In genomic region chr3:150078983-150079739, GRCh38 we compare ENCODE assay signal across 13 cellular contexts.
DNase-seq lines count a peak whose midpoint lies in the region; ATAC-seq and TF ChIP-seq lines count a peak whose summit lies in the region.
"Had no signal": no experiment of that assay in that cellular context is flagged by ENCODE, and none has a peak within 500 bp of the region (broad histone marks: within the 10 kb centered on the region; RNA-seq: fewer than 3 reads in every experiment).

No MANE protein-coding gene starts in this region.

- H3K27ac ChIP-seq in Peyer's patch, result no peak overlapping the region
- H3K27ac ChIP-seq: ovary, tibial nerve had no signal

- H3K36me3 ChIP-seq in Peyer's patch, result no peaks in the 10 kb centered on the region
- H3K36me3 ChIP-seq: ovary, tibial nerve had no signal

- H3K4me3 ChIP-seq in AG10803 (ENCODE audit: low read length) (no peak overlapping the region), Peyer's patch (no peak overlapping the region)
- H3K4me3 ChIP-seq: ovary, tibial nerve had no signal

- no peaks in the 10 kb centered on the region for H3K36me3 Mint-ChIP-seq in chondrocyte (ENCODE audit: low read depth)
- no peaks in the 10 kb centered on the region for H3K36me3 Mint-ChIP-seq in nephron progenitor cell (ENCODE audit: low read depth)

- ATAC-seq in GM18505 (IDR thresholded peaks at IDR 0.05; ENCODE audit: unreplicated experiment), result no peak

- H3K4me3 Mint-ChIP-seq in chondrocyte (ENCODE audit: unreplicated experiment), result no peak overlapping the region
- no peak overlapping the region for H3K4me3 Mint-ChIP-seq in nephron progenitor cell
- H3K4me3 Mint-ChIP-seq: activated CD4-positive, alpha-beta T cell treated with anti-CD3 and anti-CD28 coated beads, Interleukin-2, amount 10 ng/mL, durations not matched to agents 24 days and 14 days had no signal

- no peaks in the 10 kb centered on the region for H3K27me3 ChIP-seq in Peyer's patch
- H3K27me3 ChIP-seq: ovary, tibial nerve had no signal

- H3K27ac Mint-ChIP-seq in chondrocyte (ENCODE audit: unreplicated experiment) (peak overlapping the region; percentile 99), nephron progenitor cell (peak overlapping the region; percentile 91)
- H3K27ac Mint-ChIP-seq: activated CD4-positive, alpha-beta T cell treated with anti-CD3 and anti-CD28 coated beads, Interleukin-2, amount 10 ng/mL, durations not matched to agents 24 days and 14 days had no signal

- H3K27me3 Mint-ChIP-seq in chondrocyte (ENCODE audit: low read depth) (no peaks in the 10 kb centered on the region), nephron progenitor cell (ENCODE audit: low read depth, poor library complexity) (peaks cover 7% of the 10 kb centered on the region)
- H3K27me3 Mint-ChIP-seq: activated CD4-positive, alpha-beta T cell treated with anti-CD3 and anti-CD28 coated beads, Interleukin-2, amount 10 ng/mL, durations not matched to agents 24 days and 14 days had no signal

- TF ChIP-seq CTCF in AG10803 (conservative IDR thresholded peaks at IDR 0.05; ENCODE audit: low read length) (0 out of 2 replicates have a peak, but pooled peaks have one; percentile 3), chondrocyte (IDR thresholded peaks at IDR 0.05) (no peak), nephron progenitor cell (IDR thresholded peaks at IDR 0.05) (no peak), Peyer's patch (IDR thresholded peaks at IDR 0.05) (no peak)

- peaks cover 0 to 5% (median 0%) of the 10 kb centered on the region in 4 donors for H3K9me3 ChIP-seq in Peyer's patch

- no peaks in the 10 kb centered on the region for H3K9me3 Mint-ChIP-seq in chondrocyte (ENCODE audit: low read depth)
- H3K9me3 Mint-ChIP-seq in nephron progenitor cell, result peaks cover 21% of the 10 kb centered on the region

- peaks cover 63% of the 10 kb centered on the region for H3K4me1 Mint-ChIP-seq in chondrocyte (ENCODE audit: low read depth)
- peaks cover 44% of the 10 kb centered on the region for H3K4me1 Mint-ChIP-seq in nephron progenitor cell
- H3K4me1 Mint-ChIP-seq: activated CD4-positive, alpha-beta T cell treated with anti-CD3 and anti-CD28 coated beads, Interleukin-2, amount 10 ng/mL, durations not matched to agents 24 days and 14 days had no signal

- DNase-seq in AG10803 (ENCODE audit: low read depth), result peak; percentile 94
- DNase-seq in NCI-H1105 treated with DMSO at 0.1 percent for 48 hours (lab: John Stamatoyannopoulos, UW), result peak; percentile 74
- no peak for DNase-seq in chondrocyte (ENCODE audit: low spot score)
- peak; percentile 9 for DNase-seq in nephron progenitor cell
- DNase-seq in cortex of kidney (lab: John Stamatoyannopoulos, UW), result no peak
- DNase-seq in T-helper 1 cell, result no peak
- DNase-seq in Peyer's patch, result no peak
- DNase-seq: activated CD4-positive, alpha-beta T cell treated with anti-CD3 and anti-CD28 coated beads, Interleukin-2, amount 10 ng/mL, durations not matched to agents 24 days and 14 days; effector memory CD4-positive, alpha-beta T cell; GDM1; ovary had no signal

- TF ChIP-seq POLR2A in GM18505 (IDR thresholded peaks at IDR 0.05; ENCODE audit: borderline replicate concordance, extremely low read depth, insufficient read depth, insufficient read length) (no peak), Peyer's patch (IDR thresholded peaks at IDR 0.05) (no peak)

- no peaks in the 10 kb centered on the region for H3K4me1 ChIP-seq in Peyer's patch

Comparison
In these comparisons a context has a peak if more than half of its experiments do, and no peak if none do; other contexts are left out.
1. DNase-seq: peak in AG10803 (single experiment), NCI-H1105 treated with DMSO at 0.1 percent for 48 hours (single experiment) and nephron progenitor cell (single experiment); none in chondrocyte (single experiment), cortex of kidney (single experiment), T-helper 1 cell (0 of 5) and Peyer's patch (0 of 3).